In the genomic region with DNA sequence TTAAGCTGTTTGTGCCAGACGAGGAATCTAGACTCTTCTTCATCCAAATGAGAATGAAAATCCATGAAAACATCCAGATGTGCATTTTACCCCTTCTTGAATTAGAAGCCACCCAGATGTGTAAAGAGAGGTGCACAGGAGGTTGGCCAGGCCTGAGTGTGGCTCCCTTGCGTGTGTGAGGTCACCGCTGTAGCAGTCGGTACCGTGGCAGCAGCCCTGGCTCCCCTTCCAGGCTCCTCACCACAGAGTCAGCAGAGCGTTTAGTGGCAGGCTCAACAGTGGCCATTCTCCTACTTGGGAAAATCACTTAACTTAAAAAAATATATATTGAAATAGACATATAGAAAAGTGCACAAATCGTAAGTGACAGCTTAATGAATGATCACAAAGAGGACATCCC, we compare ENCODE assay signal across 26 cellular contexts.
"Had no signal": no experiment of that assay in that cellular context is flagged by ENCODE, and none has a peak within 500 bp of the region (broad histone marks: within the 10 kb centered on the region; RNA-seq: fewer than 3 reads in every experiment).

No MANE protein-coding gene starts in this region.

- H3K36me3 ChIP-seq: brain microvascular endothelial cell, gastrocnemius medialis, heart left ventricle had no signal

- H3K27me3 ChIP-seq: brain microvascular endothelial cell, dorsolateral prefrontal cortex, foreskin keratinocyte, gastrocnemius medialis, heart left ventricle had no signal

- H3K9me3 ChIP-seq: gastrocnemius medialis, heart left ventricle had no signal

- H3K4me1 ChIP-seq: foreskin keratinocyte, gastrocnemius medialis, heart left ventricle had no signal

- DNase-seq: activated CD4-positive, alpha-beta T cell treated with anti-CD3 and anti-CD28 coated beads for 1 hour; activated CD4-positive, alpha-beta T cell treated with anti-CD3 and anti-CD28 coated beads for 4 hours; activated CD4-positive, alpha-beta T cell treated with anti-CD3 and anti-CD28 coated beads, Interleukin-2, amount 10 ng/mL, durations not matched to agents 7 days and 5 days; activated CD4-positive, alpha-beta T cell treated with anti-CD3 and anti-CD28 coated beads, Interleukin-2, amount 50 U/mL, for 4 hours; activated CD4-positive, CD25-positive, alpha-beta regulatory T cell; activated CD8-positive, alpha-beta memory T cell treated with anti-CD3 and anti-CD28 coated beads for 24 hours; activated CD8-positive, alpha-beta T cell treated with anti-CD3 and anti-CD28 coated beads for 36 hours; activated effector memory CD4-positive, alpha-beta T cell treated with Interleukin-2 at 50 U/mL for 16 hours; activated gamma-delta T cell treated with Interleukin-2 at 50 U/mL for 16 hours; activated naive CD4-positive, alpha-beta T cell treated with anti-CD3 and anti-CD28 coated beads, Interleukin-2, amount 50 U/mL, for 16 hours; activated naive CD4-positive, alpha-beta T cell treated with Interleukin-2 at 50 U/mL for 16 hours; activated T-cell treated with anti-CD3 and anti-CD28 coated beads, Interleukin-2, amount 50 U/mL, for 4 hours; amniotic stem cell; anterior cingulate cortex; brain microvascular endothelial cell; dorsolateral prefrontal cortex; effector memory CD4-positive, alpha-beta T cell; endodermal cell; foreskin keratinocyte; gastrocnemius medialis; glutamatergic neuron; heart left ventricle; T-helper 2 cell had no signal

- H3K4me3 ChIP-seq: coronary artery, dorsolateral prefrontal cortex, gastrocnemius medialis, heart left ventricle had no signal

- H3K27ac ChIP-seq: brain microvascular endothelial cell, coronary artery, dorsolateral prefrontal cortex, foreskin keratinocyte, gastrocnemius medialis, heart left ventricle had no signal

- ATAC-seq: activated CD8-positive, alpha-beta T cell treated with anti-CD3 and anti-CD28 coated beads for 36 hours; activated T-cell treated with anti-CD3 and anti-CD28 coated beads, Interleukin-2, amount 50 U/mL, for 4 hours; activated T-helper 17 cell treated with anti-CD3 and anti-CD28 coated beads, Interleukin-2, amount 50 U/mL, for 72 hours; esophagus mucosa; foreskin keratinocyte; gastrocnemius medialis; heart left ventricle had no signal
